Comparison of ENCODE assay signal across 8 cellular contexts in genomic region chr12:106903241-106903950, GRCh38. TPM values are rescaled to one million over a fixed set of nuclear protein-coding genes. Genes with fewer than 3 reads are reported as not detected.
DNase-seq lines count a peak whose midpoint lies in the region; ATAC-seq, FAIRE-seq and TF ChIP-seq lines count a peak whose summit lies in the region.

No MANE protein-coding gene starts in this region.

- H3K27me3 Mint-ChIP-seq in glutamatergic neuron (ENCODE audit: unreplicated experiment): peaks cover 2% of the 10 kb centered on the region

- no peaks in the 10 kb centered on the region for H3K9me3 Mint-ChIP-seq in glutamatergic neuron (ENCODE audit: unreplicated experiment)

- no peaks in the 10 kb centered on the region for H3K27me3 ChIP-seq in pancreas
- peaks cover 11% of the 10 kb centered on the region for H3K27me3 ChIP-seq in thymus (ENCODE audit: control insufficient read depth, insufficient read depth)

- ATAC-seq in GM18505 (IDR thresholded peaks at IDR 0.05; ENCODE audit: unreplicated experiment) (peak; percentile 88), HG03064 (IDR thresholded peaks at IDR 0.05; ENCODE audit: low read depth, unreplicated experiment) (peak; percentile 83), pancreas (peak; percentile 100)

- no peak for TF ChIP-seq POLR2A in GM18505 (IDR thresholded peaks at IDR 0.05; ENCODE audit: borderline replicate concordance, extremely low read depth, insufficient read depth, insufficient read length)

- H3K4me1 Mint-ChIP-seq in glutamatergic neuron (ENCODE audit: low read depth, unreplicated experiment): peaks cover 9% of the 10 kb centered on the region

- no peaks in the 10 kb centered on the region for H3K36me3 Mint-ChIP-seq in glutamatergic neuron (ENCODE audit: unreplicated experiment)

- H3K36me3 ChIP-seq in pancreas (no peaks in the 10 kb centered on the region), thymus (ENCODE audit: control insufficient read depth, insufficient read depth) (no peaks in the 10 kb centered on the region)

- no peaks in the 10 kb centered on the region for H3K9me3 ChIP-seq in pancreas
- H3K9me3 ChIP-seq in thymus (ENCODE audit: control insufficient read depth): no peaks in the 10 kb centered on the region

- DNase-seq in RPMI8226 (peak; percentile 86), glutamatergic neuron (peak; percentile 88), pancreas (peak; percentile 80 to 92 (median 89)), NCI-H345 (lab: John Stamatoyannopoulos, UW) (no peak)
- DNase-seq in activated gamma-delta T cell treated with anti-CD3 and anti-CD28 coated beads, Interleukin-2, amount 50 U/mL, for 16 hours (ENCODE audit: low read depth): peak; percentile 62

- peak overlapping the region in 3 of 4 donors; percentile 9 to 37 (median 32) for H3K4me3 ChIP-seq in pancreas
- peak overlapping the region; percentile 28 for H3K4me3 ChIP-seq in thymus (ENCODE audit: low read length)

- no peaks in the 10 kb centered on the region for H3K4me1 ChIP-seq in pancreas
- no peaks in the 10 kb centered on the region for H3K4me1 ChIP-seq in thymus (ENCODE audit: control insufficient read depth, insufficient read depth, low read length)

- intact Hi-C loops in pancreas (cut with DNase I): no loop called here

- H3K27ac Mint-ChIP-seq in glutamatergic neuron (ENCODE audit: unreplicated experiment): no peak overlapping the region

- 6 to 7% methylated on average over 26 to 28 of the region's 28 CpGs for WGBS in pancreas, 2 donors
- 11% methylated on average over 28 of the region's 28 CpGs for WGBS in thymus

- TF ChIP-seq CTCF in glutamatergic neuron (IDR thresholded peaks at IDR 0.05; ENCODE audit: partially characterized antibody, unreplicated experiment): no peak
- TF ChIP-seq CTCF in pancreas (IDR thresholded peaks at IDR 0.05): no peak

- FAIRE-seq in pancreas (lab: Jason Lieb, UNC): no peak

- peak overlapping the region; percentile 69 for H3K4me3 Mint-ChIP-seq in glutamatergic neuron (ENCODE audit: unreplicated experiment)

- no peak overlapping the region for H3K27ac ChIP-seq in pancreas
- H3K27ac ChIP-seq in thymus (ENCODE audit: low read depth): no peak overlapping the region

RNA-seq across cellular contexts. Expression of gene TMEM263, which starts 52.3 kb away (rescaled TPM):
- total RNA-seq in glutamatergic neuron (ENCODE audit: unreplicated experiment) (4.6 TPM), pancreas (10 to 100 TPM; 17.5 to 34.5 (median 24.7) TPM)
- polyA plus RNA-seq in pancreas (10 to 100 TPM; 12.7 to 23.9 TPM), thymus (46.4 TPM)
